ENCODE assay signal across 10 cellular contexts in the genomic region with DNA sequence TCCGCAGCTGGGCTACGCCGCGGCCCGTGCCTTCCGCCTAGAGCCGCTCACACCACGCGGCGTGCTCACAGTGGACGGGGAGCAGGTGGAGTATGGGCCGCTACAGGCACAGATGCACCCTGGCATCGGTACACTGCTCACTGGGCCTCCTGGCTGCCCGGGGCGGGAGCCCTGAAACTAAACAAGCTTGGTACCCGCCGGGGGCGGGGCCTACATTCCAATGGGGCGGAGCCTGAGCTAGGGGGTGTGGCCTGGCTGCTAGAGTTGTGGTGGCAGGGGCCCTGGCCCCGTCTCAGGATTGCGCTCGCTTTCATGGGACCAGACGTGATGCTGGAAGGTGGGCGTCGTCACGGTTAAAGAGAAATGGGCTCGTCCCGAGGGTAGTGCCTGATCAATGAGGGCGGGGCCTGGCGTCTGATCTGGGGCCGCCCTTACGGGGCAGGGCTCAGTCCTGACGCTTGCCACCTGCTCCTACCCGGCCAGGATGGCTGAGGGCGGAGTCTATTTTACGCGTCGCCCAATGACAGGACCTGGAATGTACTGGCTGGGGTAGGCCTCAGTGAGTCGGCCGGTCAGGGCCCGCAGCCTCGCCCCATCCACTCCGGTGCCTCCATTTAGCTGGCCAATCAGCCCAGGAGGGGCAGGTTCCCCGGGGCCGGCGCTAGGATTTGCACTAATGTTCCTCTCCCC. TPM values are rescaled to one million over a fixed set of nuclear protein-coding genes. Genes with fewer than 3 reads are reported as not detected.
DNase-seq lines count a peak whose midpoint lies in the region; ATAC-seq and TF ChIP-seq lines count a peak whose summit lies in the region.
"Had no signal": no experiment of that assay in that cellular context is flagged by ENCODE, and none has a peak within 500 bp of the region (broad histone marks: within the 10 kb centered on the region; RNA-seq: fewer than 3 reads in every experiment).

No MANE protein-coding gene starts in this region.

- intact Hi-C loops in ovary (cut with DNase I): no loop called here

- H3K4me1 ChIP-seq in NT2/D1 (ENCODE audit: insufficient read depth, insufficient read length) (peaks cover 12% of the 10 kb centered on the region), ovary (ENCODE audit: insufficient read depth) (peaks cover 20% of the 10 kb centered on the region)

- DNase-seq in DMS153 treated with DMSO at 0.1 percent for 48 hours (lab: John Stamatoyannopoulos, UW; ENCODE audit: unreplicated experiment) (peak; percentile 86), NT2/D1 (ENCODE audit: low read depth, low spot score) (peak; percentile 74), fibroblast of pulmonary artery (ENCODE audit: low read depth) (peak; percentile 78), ovary (peak; percentile 88 to 92 (median 91)), GF-D8 (lab: John Stamatoyannopoulos, UW) (no peak), NCI-H226 (no peak), NCI-H524 (lab: John Stamatoyannopoulos, UW) (no peak)
- DNase-seq: activated gamma-delta T cell had no signal

- no peaks in the 10 kb centered on the region for H3K27me3 ChIP-seq in NT2/D1 (ENCODE audit: insufficient read depth, insufficient read length)
- no peaks in the 10 kb centered on the region for H3K27me3 ChIP-seq in ovary
- H3K27me3 ChIP-seq: neutrophil had no signal

- no peak overlapping the region for H3K4me3 ChIP-seq in NT2/D1 (ENCODE audit: insufficient read length, low read depth)
- H3K4me3 ChIP-seq in fibroblast of pulmonary artery (replicated peaks; ENCODE audit: low read depth, low read length): peak overlapping the region; percentile 8
- H3K4me3 ChIP-seq in ovary: no peak overlapping the region

- TF ChIP-seq CTCF in fibroblast of pulmonary artery (IDR thresholded peaks at IDR 0.05; ENCODE audit: low read length, missing control alignments): no peak
- TF ChIP-seq CTCF in ovary (IDR thresholded peaks at IDR 0.05): peak in 1 of 3 donors; percentile 4

- H3K9ac ChIP-seq in NT2/D1 (ENCODE audit: insufficient read length, low read depth): peak overlapping the region; percentile 81

- WGBS in ovary, 3 donors: 20 to 40% (median 28%) methylated on average over 41 to 46 of the region's 46 CpGs

- no peak for TF ChIP-seq EP300 in ovary (IDR thresholded peaks at IDR 0.05)

- no peak for ATAC-seq in GM21447 (IDR thresholded peaks at IDR 0.05; ENCODE audit: unreplicated experiment)

- H3K27ac ChIP-seq in ovary: peak overlapping the region; percentile 63 to 72

- H3K36me3 ChIP-seq in NT2/D1 (ENCODE audit: insufficient read depth, insufficient read length, low read length): peaks cover 12% of the 10 kb centered on the region
- no peaks in the 10 kb centered on the region for H3K36me3 ChIP-seq in ovary

- no peaks in the 10 kb centered on the region for H3K9me3 ChIP-seq in NT2/D1 (ENCODE audit: insufficient read depth, low read length)
- no peaks in the 10 kb centered on the region for H3K9me3 ChIP-seq in ovary
- H3K9me3 ChIP-seq: neutrophil had no signal

- no peak for TF ChIP-seq POLR2A in ovary (IDR thresholded peaks at IDR 0.05)

RNA-seq across cellular contexts. Expression of gene DBP, which starts 7.4 kb away (rescaled TPM):
- 10 to 100 TPM; 19.7 to 69.8 (median 34.6) TPM for total RNA-seq in ovary
- polyA plus RNA-seq in ovary: 10 to 100 TPM; 19.8 to 29.0 TPM

RNA-seq across cellular contexts. Expression of gene SPHK2, which starts 10.4 kb away (rescaled TPM):
- total RNA-seq in ovary: 10 to 100 TPM; 12.3 to 37.2 (median 27.0) TPM
- 10 to 100 TPM in 1 of 2 donors, 1 to 10 TPM in 1; 2.9 to 24.5 TPM for polyA plus RNA-seq in ovary

RNA-seq across cellular contexts. Expression of gene RPL18, which starts 10.8 kb away (rescaled TPM):
- 1,000 to 10,000 TPM; 2,699 to 8,435 (median 3,584) TPM for total RNA-seq in ovary
- 1,000 to 10,000 TPM; 1,780 to 6,110 TPM for polyA plus RNA-seq in ovary

RNA-seq across cellular contexts. Expression of gene FAM83E, which starts 14.9 kb away (rescaled TPM):
- total RNA-seq in ovary: 1 to 10 TPM in 5 of 7 donors, not detected in 2; 1.1 to 6.9 (median 1.5) TPM
- under 1 TPM in 1 of 2 donors, not detected in 1; 0.16 TPM for polyA plus RNA-seq in ovary

RNA-seq across cellular contexts. Expression of gene CA11, which starts 16.2 kb away (rescaled TPM):
- total RNA-seq in ovary: 10 to 100 TPM; 14.9 to 52.5 (median 40.8) TPM
- polyA plus RNA-seq in ovary: 10 to 100 TPM; 43.1 to 53.1 TPM

Comparison
In these comparisons a context has a peak if more than half of its experiments do, and no peak if none do; other contexts are left out.
1. DNase-seq: peak in DMS153 treated with DMSO at 0.1 percent for 48 hours (single experiment), NT2/D1 (single experiment), fibroblast of pulmonary artery (single experiment) and ovary (5 of 5); none in GF-D8 (single experiment), NCI-H226 (single experiment) and NCI-H524 (0 of 2).